ENCODE assay signal across 1 cellular context in genomic region chr1:147612366-147612765, GRCh38.
TF ChIP-seq lines count a peak whose summit lies in the region.

No MANE protein-coding gene starts in this region.

TF ChIP-seq in HepG2, 621 proteins besides CTCF, POLR2A, EP300 and RAD21 (continued from another document and continues in another):
- TF ChIP-seq ARID3A (IDR thresholded peaks at IDR 0.05; ENCODE audit: low read depth, low read length) (peak; percentile 21; the same call in 1 of the 2 replicates), FOXC1 (CRISPR knock-in tag; IDR thresholded peaks at IDR 0.05; ENCODE audit: borderline replicate concordance) (0 out of 2 replicates have a peak, but pooled peaks have one; percentile 27), ZNF576 (CRISPR knock-in tag; IDR thresholded peaks at IDR 0.05) (no peak), REXO4 (CRISPR knock-in tag; IDR thresholded peaks at IDR 0.05; ENCODE audit: borderline replicate concordance) (no peak), TEAD2 (CRISPR knock-in tag; IDR thresholded peaks at IDR 0.05) (no peak), RFXANK (CRISPR knock-in tag; IDR thresholded peaks at IDR 0.05) (0 out of 2 replicates have a peak, but pooled peaks have one; percentile 66), ZNF205 (CRISPR knock-in tag; IDR thresholded peaks at IDR 0.05) (0 out of 2 replicates have a peak, but pooled peaks have one; percentile 32), TBX3 (IDR thresholded peaks at IDR 0.05; ENCODE audit: borderline replicate concordance) (peak; percentile 61), TCF7 (IDR thresholded peaks at IDR 0.05; ENCODE audit: low read depth) (peak; percentile 62), SOX6 (IDR thresholded peaks at IDR 0.05) (no peak), SOX6 (CRISPR knock-in tag; IDR thresholded peaks at IDR 0.05) (peak; percentile 75), FOXK2 (IDR thresholded peaks at IDR 0.05) (peak; percentile 41; the same call in 1 of the 2 replicates), RELA (CRISPR knock-in tag; IDR thresholded peaks at IDR 0.05) (no peak), RERE (CRISPR knock-in tag; IDR thresholded peaks at IDR 0.05; ENCODE audit: low read depth) (0 out of 2 replicates have a peak, but pooled peaks have one; percentile 70), GATAD2A (CRISPR knock-in tag; IDR thresholded peaks at IDR 0.05) (peak; percentile 88), ARID4A (CRISPR knock-in tag; IDR thresholded peaks at IDR 0.05; ENCODE audit: borderline replicate concordance) (peak; percentile 71), AHDC1 (CRISPR knock-in tag; IDR thresholded peaks at IDR 0.05; ENCODE audit: borderline replicate concordance) (peak; percentile 84; the same call in 1 of the 2 replicates), HDAC1 (CRISPR knock-in tag; IDR thresholded peaks at IDR 0.05) (peak; percentile 75), ZNF580 (CRISPR knock-in tag; IDR thresholded peaks at IDR 0.05; ENCODE audit: borderline replicate concordance, low read depth) (0 out of 2 replicates have a peak, but pooled peaks have one; percentile 19), ZNF792 (CRISPR knock-in tag; IDR thresholded peaks at IDR 0.05) (peak; percentile 66; the same call in 1 of the 2 replicates), LCORL (IDR thresholded peaks at IDR 0.05) (no peak), LCORL (CRISPR knock-in tag; IDR thresholded peaks at IDR 0.05) (peak; percentile 70; the same call in 1 of the 2 replicates), MYNN (CRISPR knock-in tag; IDR thresholded peaks at IDR 0.05; ENCODE audit: low read depth) (peak; percentile 81; the same call in 1 of the 2 replicates), CCDC6 (CRISPR knock-in tag; IDR thresholded peaks at IDR 0.05) (0 out of 2 replicates have a peak, but pooled peaks have one; percentile 38), MEF2D (CRISPR knock-in tag; IDR thresholded peaks at IDR 0.05) (0 out of 2 replicates have a peak, but pooled peaks have one; percentile 16), ASH2L (IDR thresholded peaks at IDR 0.05; ENCODE audit: insufficient read length, low read depth, low read length) (peak; percentile 51), SMARCE1 (IDR thresholded peaks at IDR 0.05; ENCODE audit: borderline replicate concordance) (no peak), PRDM10 (CRISPR knock-in tag; IDR thresholded peaks at IDR 0.05; ENCODE audit: low read depth) (peak; percentile 60; the same call in 1 of the 2 replicates), THAP11 (CRISPR knock-in tag; IDR thresholded peaks at IDR 0.05) (peak; percentile 61; the same call in 1 of the 2 replicates), HMG20B (CRISPR knock-in tag; conservative IDR thresholded peaks at IDR 0.05) (0 out of 2 replicates have a peak, but pooled peaks have one; percentile 31), ARNTL (CRISPR knock-in tag; IDR thresholded peaks at IDR 0.05) (peak; percentile 58; the same call in 1 of the 2 replicates), MYPOP (CRISPR knock-in tag; IDR thresholded peaks at IDR 0.05) (no peak)
